In the genomic region with DNA sequence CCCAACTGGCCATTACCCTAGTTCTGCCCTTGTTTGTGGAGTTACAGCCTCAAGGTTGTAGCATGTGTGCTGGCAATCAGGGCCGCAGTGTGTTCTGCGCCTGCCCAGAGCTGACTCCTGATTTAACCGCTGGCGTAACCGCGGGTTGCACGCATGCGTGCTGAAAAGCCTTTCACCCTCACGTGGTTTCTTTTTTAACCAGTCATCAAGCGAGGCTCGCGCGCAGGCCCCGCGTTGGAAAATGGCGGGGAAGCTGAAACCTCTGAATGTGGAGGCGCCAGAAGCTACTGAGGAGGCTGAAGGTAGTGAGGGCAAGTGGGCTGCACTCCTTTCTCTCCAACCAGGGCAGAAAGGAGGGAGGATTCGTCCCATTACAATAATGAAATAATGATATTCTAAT, we compare ENCODE assay signal across 23 cellular contexts. TPM values are rescaled to one million over a fixed set of nuclear protein-coding genes. Genes with fewer than 3 reads are reported as not detected.
DNase-seq lines count a peak whose midpoint lies in the region; ATAC-seq, FAIRE-seq and TF ChIP-seq lines count a peak whose summit lies in the region.
"Had no signal": no experiment of that assay in that cellular context is flagged by ENCODE, and none has a peak within 500 bp of the region (broad histone marks: within the 10 kb centered on the region; RNA-seq: fewer than 3 reads in every experiment).

A gene with protein sequence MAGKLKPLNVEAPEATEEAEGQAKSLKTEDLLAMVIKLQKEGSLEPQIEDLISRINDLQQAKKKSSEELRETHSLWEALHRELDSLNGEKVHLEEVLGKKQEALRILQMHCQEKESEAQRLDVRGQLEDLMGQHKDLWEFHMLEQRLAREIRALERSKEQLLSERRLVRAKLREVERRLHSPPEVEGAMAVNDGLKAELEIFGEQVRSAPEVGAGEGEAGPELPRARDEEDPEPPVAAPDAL (plus strand): TSS at position 198 of the 400 bp plus-strand sequence. CDS start 44 bp downstream, at position 242.

- TF ChIP-seq POLR2A in HepG2 (IDR thresholded peaks at IDR 0.05; ENCODE audit: insufficient read depth in 1 of 2, low read depth in 2 of 2, low read length in 2 of 2) (no peak), right lobe of liver (IDR thresholded peaks at IDR 0.05) (no peak), vagina (IDR thresholded peaks at IDR 0.05) (no peak)

- no peak within 1 kb of the TSS for H3K4me3 Mint-ChIP-seq in mesothelial cell of epicardium
- H3K4me3 Mint-ChIP-seq: B cell, CD14-positive monocyte, H9 had no signal

- no peaks in the 10 kb centered on the region for H3K27me3 Mint-ChIP-seq in mesothelial cell of epicardium (ENCODE audit: low read depth)
- H3K27me3 Mint-ChIP-seq: B cell had no signal

- H3K27me3 ChIP-seq in HepG2 (ENCODE audit: control insufficient read depth in 1 of 2, insufficient read depth in 2 of 2, low read length in 2 of 2) (no peaks in the 10 kb centered on the region), right lobe of liver (no peaks in the 10 kb centered on the region), mammary epithelial cell (ENCODE audit: insufficient read depth, low read length) (no peaks in the 10 kb centered on the region), vagina (no peaks in the 10 kb centered on the region)
- H3K27me3 ChIP-seq: Peyer's patch had no signal

- no peak within 1 kb of the TSS for H3K4me3 ChIP-seq in HepG2 (replicated peaks in 1 of 3; ENCODE audit: insufficient read depth in 1 of 3, low read depth in 2 of 3, low read length in 3 of 3)
- H3K4me3 ChIP-seq in right lobe of liver = no peak within 1 kb of the TSS
- no peak within 1 kb of the TSS for H3K4me3 ChIP-seq in mammary epithelial cell (replicated peaks in 1 of 3; ENCODE audit: insufficient read depth in 1 of 3, low read depth in 2 of 3, low read length in 3 of 3)
- no peak within 1 kb of the TSS for H3K4me3 ChIP-seq in vagina
- H3K4me3 ChIP-seq: Peyer's patch had no signal

- H3K27ac ChIP-seq in HepG2 (ENCODE audit: extremely low read length, insufficient read depth, low read length) = no peak within 1 kb of the TSS
- no peak within 1 kb of the TSS for H3K27ac ChIP-seq in right lobe of liver
- H3K27ac ChIP-seq in mammary epithelial cell (ENCODE audit: insufficient read depth, low read depth, low read length) = no peak within 1 kb of the TSS
- H3K27ac ChIP-seq in vagina = no peak within 1 kb of the TSS
- H3K27ac ChIP-seq: Peyer's patch had no signal

- H3K9me3 ChIP-seq in HepG2 (ENCODE audit: low read length) = no peaks in the 10 kb centered on the region
- peaks cover 0 to 3% (median 0%) of the 10 kb centered on the region in 4 donors for H3K9me3 ChIP-seq in right lobe of liver
- no peaks in the 10 kb centered on the region for H3K9me3 ChIP-seq in mammary epithelial cell (replicated peaks; ENCODE audit: insufficient read depth, low read length)
- H3K9me3 ChIP-seq in vagina = no peaks in the 10 kb centered on the region
- H3K9me3 ChIP-seq: Peyer's patch had no signal

- H4K20me1 ChIP-seq in HepG2 (ENCODE audit: insufficient read depth, low read length) (no peaks in the 10 kb centered on the region), mammary epithelial cell (ENCODE audit: insufficient read depth, low read length) (no peaks in the 10 kb centered on the region)

- H3K9ac ChIP-seq in HepG2 (ENCODE audit: insufficient read depth, low read depth, low read length) = no peak within 1 kb of the TSS
- no peak within 1 kb of the TSS for H3K9ac ChIP-seq in mammary epithelial cell (ENCODE audit: insufficient read depth, low read length)

- DNase-seq in HepG2 (ENCODE audit: low spot score) = no peak
- DNase-seq in right lobe of liver = no peak
- no peak for DNase-seq in mammary epithelial cell
- DNase-seq in mesothelial cell of epicardium (ENCODE audit: low spot score in 2 of 2, unreplicated experiment in 2 of 2) = no peak
- DNase-seq in vagina (ENCODE audit: extremely low spot score in 2 of 2) = no peak
- DNase-seq in left colon = no peak
- no peak for DNase-seq in AG20443 (ENCODE audit: low spot score)
- DNase-seq: DMS 273 treated with DMSO at 0.1 percent for 48 hours, DMS79 treated with DMSO at 0.1 percent for 48 hours, H9, IMR-90, NCI-H1694, NCI-H2081, NCI-H2171, NCI-H345, NCI-H524, NCI-H82, Peyer's patch had no signal

- TF ChIP-seq EP300 in HepG2 (IDR thresholded peaks at IDR 0.05; ENCODE audit: low read depth in 2 of 2, low read length in 2 of 2) (no peak), HepG2 (CRISPR knock-in tag; IDR thresholded peaks at IDR 0.05; ENCODE audit: borderline replicate concordance) (no peak)

- no peak within 1 kb of the TSS for H3K4me2 ChIP-seq in HepG2 (ENCODE audit: low read depth, low read length)
- no peak within 1 kb of the TSS for H3K4me2 ChIP-seq in mammary epithelial cell (ENCODE audit: insufficient read depth, low read depth, low read length)

- intact Hi-C loops in HepG2 (cut with micrococcal nuclease; ENCODE audit: unreplicated experiment) = loop anchor here (10.0 kb wide), 1 partner anchor 1536 kb away; no protein-coding TSS in a partner anchor
- intact Hi-C loops in right lobe of liver (cut with DNase I) = no loop called here
- intact Hi-C loops in mammary epithelial cell (cut with micrococcal nuclease) = no loop called here
- intact Hi-C loops in vagina (cut with DNase I) = no loop called here
- intact Hi-C loops in left colon (cut with DNase I, micrococcal nuclease) = no loop called here

- no TSS peak for BruUV-seq in HepG2 (replicated peaks; lab: Mats Ljungman, UMichigan)
- BruUV-seq in mammary epithelial cell (replicated peaks; lab: Mats Ljungman, UMichigan) = TSS peak; percentile 1

- peaks cover 19% of the 10 kb centered on the region for H3K36me3 Mint-ChIP-seq in mesothelial cell of epicardium

- TF ChIP-seq CTCF in HepG2 (CRISPR knock-in tag; IDR thresholded peaks at IDR 0.05) = no peak
- TF ChIP-seq CTCF in right lobe of liver (IDR thresholded peaks at IDR 0.05) = no peak
- no peak for TF ChIP-seq CTCF in mammary epithelial cell (conservative IDR thresholded peaks at IDR 0.05 in 1 of 2, IDR thresholded peaks at IDR 0.05 in 1 of 2; ENCODE audit: extremely low read depth in 1 of 2, insufficient read depth in 1 of 2, low read depth in 1 of 2, low read length in 2 of 2)
- no peak for TF ChIP-seq CTCF in mesothelial cell of epicardium (IDR thresholded peaks at IDR 0.05; ENCODE audit: unreplicated experiment)
- TF ChIP-seq CTCF in vagina (IDR thresholded peaks at IDR 0.05) = no peak

- no peak for ATAC-seq in HepG2
- no peak for ATAC-seq in right lobe of liver
- ATAC-seq in left colon = no peak
- ATAC-seq: SK-N-SH treated with all-trans-retinoic acid at 6 μM for 48 hours had no signal

- H3K36me3 ChIP-seq in HepG2 (replicated peaks in 1 of 2; ENCODE audit: control insufficient read depth in 1 of 2, insufficient read depth in 2 of 2, low read length in 2 of 2) (peaks cover 17 to 45% of the 10 kb centered on the region in 2 experiments), right lobe of liver (peaks cover 0 to 53% (median 17%) of the 10 kb centered on the region in 4 donors), mammary epithelial cell (ENCODE audit: insufficient read depth, low read length) (peaks cover 14% of the 10 kb centered on the region), vagina (peaks cover 0 to 53% of the 10 kb centered on the region in 2 donors)

- POLR2A ChIA-PET in HepG2 (lab: Yijun Ruan, JAX) = no interaction called here

- in situ Hi-C loops in HepG2 (cut with HindIII; ENCODE audit: extremely low pct_ligation_motif_present, low pct_unique_long_range_greater_than_20kb) (no loop called here), mammary epithelial cell (cut with MboI; ENCODE audit: low sequenced_read_pairs in 2 of 2) (no loop called here)

- H3K9me3 Mint-ChIP-seq in mesothelial cell of epicardium = peaks cover 3% of the 10 kb centered on the region
- H3K9me3 Mint-ChIP-seq: H9 had no signal

- WGBS in HepG2 (ENCODE audit: low lambda C conversion rate) = 97% methylated on average over 18 of the region's 18 CpGs
- WGBS in right lobe of liver (ENCODE audit: insufficient coverage, low coverage, low lambda C conversion rate, missing lambda C conversion rate) = 94% methylated on average over 18 of the region's 18 CpGs
- WGBS in mammary epithelial cell (ENCODE audit: low coverage, missing lambda C conversion rate) = 91% methylated on average over 18 of the region's 18 CpGs

- CTCF ChIA-PET in HepG2 (lab: Yijun Ruan, JAX; ENCODE audit: low intra/inter-chr PET ratio, low total read pairs) (no interaction called here), mammary epithelial cell (lab: Charles Lee; ENCODE audit: low non-redundant PET) (no interaction called here)

- no peaks in the 10 kb centered on the region for H3K4me1 Mint-ChIP-seq in mesothelial cell of epicardium
- H3K4me1 Mint-ChIP-seq: B cell, H9 had no signal

- H3K4me1 ChIP-seq in HepG2 (ENCODE audit: insufficient read depth, low read length) (no peaks in the 10 kb centered on the region), right lobe of liver (no peaks in the 10 kb centered on the region), mammary epithelial cell (ENCODE audit: insufficient read depth, low read length) (no peaks in the 10 kb centered on the region), vagina (no peaks in the 10 kb centered on the region)
- H3K4me1 ChIP-seq: Peyer's patch had no signal

- TF ChIP-seq RAD21 in HepG2 (CRISPR knock-in tag; IDR thresholded peaks at IDR 0.05) = no peak

- H2AFZ ChIP-seq in HepG2 (ENCODE audit: low read length) (no peak within 1 kb of the TSS), mammary epithelial cell (ENCODE audit: low read depth, low read length) (no peak within 1 kb of the TSS)

- FAIRE-seq in HepG2 (lab: Jason Lieb, UNC) = no peak
- FAIRE-seq: A204.1, HTR-8/SVneo had no signal

- no peak within 1 kb of the TSS for H3K27ac Mint-ChIP-seq in mesothelial cell of epicardium
- H3K27ac Mint-ChIP-seq: B cell, H9 had no signal

- dilution Hi-C loops in mammary epithelial cell (cut with HindIII; ENCODE audit: low sequenced_read_pairs) = no loop called here

- H3K79me2 ChIP-seq in HepG2 (ENCODE audit: insufficient read depth, low read length) (no peaks in the 10 kb centered on the region), mammary epithelial cell (ENCODE audit: insufficient read depth, low read length) (peaks cover 8% of the 10 kb centered on the region)

RNA-seq across cellular contexts. Expression of the gene that starts here (rescaled TPM):
- 0.22 TPM in 1 of 2 replicates, not detected in the other for total RNA-seq in HepG2 (2016; rRNA removed; fragmentation: Illumina TruSeq; extraction: Trizol)
- not detected in 2 replicates for total RNA-seq in HepG2 (2016; cell fraction: cytosol; rRNA removed; fragmentation: Illumina TruSeq; extraction: Trizol; ENCODE audit: low read depth)
- total RNA-seq in HepG2 (2016; cell fraction: insoluble cytoplasmic fraction; rRNA removed; fragmentation: Illumina TruSeq; extraction: Trizol) = not detected in 2 replicates
- 3.0 TPM in 1 of 2 replicates, not detected in the other for total RNA-seq in HepG2 (2016; cell fraction: membrane; rRNA removed; fragmentation: Illumina TruSeq; extraction: Trizol)
- 0.63 TPM in 1 of 2 replicates, not detected in the other for total RNA-seq in HepG2 (2016; cell fraction: nucleus; rRNA removed; fragmentation: Illumina TruSeq; extraction: Trizol)
- polyA plus RNA-seq in HepG2 (2011; rRNA removed) = 0.16 TPM in 1 of 2 replicates, not detected in the other
- polyA plus RNA-seq in HepG2 (2011; cell fraction: cytosol; rRNA removed) = not detected in 2 replicates
- polyA plus RNA-seq in HepG2 (2011; cell fraction: nucleus; rRNA removed) = 0.61 and 0.74 TPM in 2 replicates
- polyA plus RNA-seq in HepG2 (2012) = 0.17 TPM in 1 of 2 replicates, not detected in the other
- polyA plus RNA-seq in HepG2 (2016; cell fraction: cytosol; fragmentation: Illumina TruSeq; extraction: Trizol; ENCODE audit: low read depth) = 0.26 TPM in 1 of 2 replicates, not detected in the other
- not detected in 2 replicates for polyA plus RNA-seq in HepG2 (2016; cell fraction: insoluble cytoplasmic fraction; fragmentation: Illumina TruSeq; extraction: Trizol; ENCODE audit: low read depth)
- polyA plus RNA-seq in HepG2 (2016; cell fraction: membrane; fragmentation: Illumina TruSeq; extraction: Trizol; ENCODE audit: low read depth) = not detected in 2 replicates
- 0.82 and 1.3 TPM in 2 replicates for polyA plus RNA-seq in HepG2 (2016; cell fraction: nucleus; fragmentation: Illumina TruSeq; extraction: Trizol; ENCODE audit: insufficient read depth, low read depth)
- not detected in 2 replicates for polyA minus RNA-seq in HepG2 (2011; rRNA and poly(A)+ RNA removed; ENCODE audit: low replicate concordance)
- polyA minus RNA-seq in HepG2 (2011; cell fraction: cytosol; rRNA and poly(A)+ RNA removed) = not detected in 2 replicates
- polyA minus RNA-seq in HepG2 (2011; cell fraction: nucleus; rRNA and poly(A)+ RNA removed) = not detected in 2 replicates
- 1 to 10 TPM in 5 of 6 experiments, not detected in 1; 1.1 to 2.2 (median 1.4) TPM for total RNA-seq in right lobe of liver
- 10 to 100 TPM in 1 of 2 donors, under 1 TPM in 1; 0.33 to 10.6 TPM for total RNA-seq in mammary epithelial cell
- 0.48 TPM for polyA plus RNA-seq in mammary epithelial cell
- polyA minus RNA-seq in mammary epithelial cell = not detected
- 20.7 to 25.5 TPM (median 21.3 TPM) in 3 replicates for total RNA-seq in mesothelial cell of epicardium
- total RNA-seq in vagina = 4.2 TPM
- 1 to 10 TPM; 4.7 to 7.4 TPM for total RNA-seq in left colon
- total RNA-seq: IMR-90 had no signal
- polyA plus RNA-seq: CD14-positive monocyte had no signal
